In the genomic region with DNA sequence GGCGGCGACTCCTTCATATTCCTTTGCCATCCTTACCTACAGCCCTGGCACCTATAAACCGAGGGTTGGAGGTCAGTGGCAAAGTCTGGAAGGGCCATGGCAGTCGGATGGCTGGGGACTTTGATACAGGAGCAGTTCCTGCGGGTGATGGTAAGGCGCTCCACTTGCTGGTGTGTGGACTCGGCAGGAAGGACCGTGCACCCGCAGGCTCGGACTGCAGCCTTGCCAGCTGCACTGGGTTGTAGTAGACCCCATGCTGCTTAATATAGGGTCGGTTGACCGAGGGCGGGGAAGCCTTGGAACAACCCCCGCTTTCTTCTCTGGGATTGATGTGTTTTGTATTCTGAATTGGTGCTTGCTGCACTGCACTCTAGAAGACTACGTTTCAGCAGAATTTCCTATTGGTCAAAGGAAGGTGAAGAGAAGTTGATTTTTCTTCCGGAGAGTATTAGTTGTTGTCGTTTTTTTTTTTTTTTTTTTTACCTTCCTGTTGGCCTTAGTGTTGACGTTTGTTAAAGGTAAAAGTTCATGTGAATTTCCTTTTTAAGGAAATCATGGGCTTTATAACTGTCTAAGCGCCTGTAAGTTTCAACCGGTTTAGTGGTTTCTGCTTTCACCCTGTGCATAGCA, we compare ENCODE assay signal across 8 cellular contexts. TPM values are rescaled to one million over a fixed set of nuclear protein-coding genes. Genes with fewer than 3 reads are reported as not detected.
DNase-seq lines count a peak whose midpoint lies in the region; ATAC-seq and TF ChIP-seq lines count a peak whose summit lies in the region.

No MANE protein-coding gene starts in this region.

- ATAC-seq in HG02588 (IDR thresholded peaks at IDR 0.05; ENCODE audit: unreplicated experiment) (peak; percentile 32), mucosa of descending colon (peak; percentile 76)

- H3K27ac ChIP-seq in epithelial cell of prostate (peak overlapping the region; percentile 71), substantia nigra (ENCODE audit: low read depth, low read length, poor library complexity, severe bottlenecking) (peak overlapping the region; percentile 89)

- H3K9me3 ChIP-seq in mucosa of descending colon = no peaks in the 10 kb centered on the region

- intact Hi-C loops in mucosa of descending colon (cut with DNase I, micrococcal nuclease) = no loop called here

- DNase-seq in NCI-H2107 treated with DMSO at 0.1 percent for 48 hours (lab: John Stamatoyannopoulos, UW; ENCODE audit: unreplicated experiment) (peak; percentile 1), NCI-H2107 (lab: John Stamatoyannopoulos, UW) (no peak), NAMALWA (ENCODE audit: low spot score) (peak; percentile 55), epithelial cell of prostate (ENCODE audit: low read depth, low spot score) (no peak), mucosa of descending colon (peak; percentile 60 to 73 (median 73)), substantia nigra (lab: John Stamatoyannopoulos, UW) (peak in 44 of 49 donors; percentile 10 to 72 (median 41))
- peak; percentile 26 to 45 for DNase-seq in activated CD4-positive, alpha-beta T cell treated with anti-CD3 and anti-CD28 coated beads, Interleukin-2, amount 50 U/mL, for 48 hours

- no peak for TF ChIP-seq CTCF in mucosa of descending colon (IDR thresholded peaks at IDR 0.05)

- no peaks in the 10 kb centered on the region for H3K36me3 ChIP-seq in mucosa of descending colon (ENCODE audit: low read depth)

- peak overlapping the region; percentile 72 for H3K4me3 ChIP-seq in mucosa of descending colon

- H3K4me1 ChIP-seq in mucosa of descending colon (ENCODE audit: low read depth) = peaks cover 8% of the 10 kb centered on the region

RNA-seq across cellular contexts. Expression of a gene that starts 0.7 kb away (rescaled TPM):
- 100 to 1,000 TPM in 1 of 3 donors, 10 to 100 TPM in 2; 65.0 to 108 (median 84.7) TPM for total RNA-seq in mucosa of descending colon

Comparison
In these comparisons a context has a peak if more than half of its experiments do, and no peak if none do; other contexts are left out.
1. DNase-seq: peak in NCI-H2107 treated with DMSO at 0.1 percent for 48 hours (single experiment), NAMALWA (single experiment), activated CD4-positive, alpha-beta T cell treated with anti-CD3 and anti-CD28 coated beads, Interleukin-2, amount 50 U/mL, for 48 hours (2 of 2), mucosa of descending colon (3 of 3) and substantia nigra (44 of 49); none in NCI-H2107 (single experiment) and epithelial cell of prostate (single experiment).